In genomic region chr16:28926284-28926683, GRCh38 we compare ENCODE assay signal across 9 cellular contexts. TPM values are rescaled to one million over a fixed set of nuclear protein-coding genes. Genes with fewer than 3 reads are reported as not detected.
DNase-seq lines count a peak whose midpoint lies in the region; ATAC-seq and TF ChIP-seq lines count a peak whose summit lies in the region.
"Not testable (repeated sequence)": the region's sequence is repeated elsewhere in the genome, so short reads cannot be mapped to it uniquely, and the experiment has no call there.
"Had no signal": no experiment of that assay in that cellular context is flagged by ENCODE, and none has a peak within 500 bp of the region (broad histone marks: within the 10 kb centered on the region; RNA-seq: fewer than 3 reads in every experiment).

No MANE protein-coding gene starts in this region.

- not testable (repeated sequence) for H3K36me3 ChIP-seq in ES-I3 (ENCODE audit: insufficient read depth, low read length); WERI-Rb-1; endocrine pancreas (ENCODE audit: control insufficient read depth, insufficient read depth, low read length); left lung

- peak overlapping the region; percentile 89; the same call in 1 of the 2 replicates for H3K9ac ChIP-seq in ES-I3 (ENCODE audit: low read depth, low read length)
- not testable (repeated sequence) for H3K9ac ChIP-seq in endocrine pancreas (ENCODE audit: control insufficient read depth, insufficient read depth, low read length)

- not testable (repeated sequence) for H3K27me3 Mint-ChIP-seq in activated naive CD8-positive, alpha-beta T cell treated with anti-CD3 and anti-CD28 coated beads, Interleukin-2, amount 10 ng/mL, durations not matched to agents 7 days and 5 days; osteocyte (ENCODE audit: unreplicated experiment); type B pancreatic cell

- POLR2A ChIA-PET in activated naive CD8-positive, alpha-beta T cell treated with anti-CD3 and anti-CD28 coated beads, Interleukin-2, amount 10 ng/mL, durations not matched to agents 7 days and 5 days (lab: Charles Lee): interaction anchor here (1.3 to 2.1 kb wide), 4 partner anchors 10 to 79 kb away, joined by 4 to 9 read pairs (median 6); partner anchors contain the start of genes ATP2A1 and NFATC2IP

- not testable (repeated sequence) for TF ChIP-seq CTCF in NB4 (IDR thresholded peaks at IDR 0.05; ENCODE audit: low read depth, low read length); WERI-Rb-1 (IDR thresholded peaks at IDR 0.05; ENCODE audit: low read depth, low read length); left lung (IDR thresholded peaks at IDR 0.05); osteocyte (IDR thresholded peaks at IDR 0.05); type B pancreatic cell (conservative IDR thresholded peaks at IDR 0.05)

- H3K27ac ChIP-seq in WERI-Rb-1 (peak overlapping the region; percentile 96), left lung (peak overlapping the region; percentile 99)

- TF ChIP-seq POLR2A in NB4 (IDR thresholded peaks at IDR 0.05; ENCODE audit: extremely low read depth, insufficient read length): not testable (repeated sequence)

- not testable (repeated sequence) for ATAC-seq in activated naive CD8-positive, alpha-beta T cell treated with anti-CD3 and anti-CD28 coated beads, Interleukin-2, amount 10 ng/mL, durations not matched to agents 7 days and 5 days (ENCODE audit: low read depth); left lung

- not testable (repeated sequence) for H3K9me3 ChIP-seq in ES-I3 (ENCODE audit: control insufficient read depth, insufficient read depth, low read length); WERI-Rb-1 (ENCODE audit: severe bottlenecking); endocrine pancreas (ENCODE audit: control insufficient read depth, low read length); left lung

- H3K36me3 Mint-ChIP-seq in activated naive CD8-positive, alpha-beta T cell treated with anti-CD3 and anti-CD28 coated beads, Interleukin-2, amount 10 ng/mL, durations not matched to agents 7 days and 5 days; osteocyte (ENCODE audit: unreplicated experiment); type B pancreatic cell: not testable (repeated sequence)

- peak overlapping the region; percentile 67 for H3K4me3 ChIP-seq in NB4 (ENCODE audit: low read depth, low read length)
- peak overlapping the region; percentile 94 for H3K4me3 ChIP-seq in WERI-Rb-1 (ENCODE audit: low read depth, low read length)
- peak overlapping the region; percentile 86 for H3K4me3 ChIP-seq in endocrine pancreas (ENCODE audit: control insufficient read depth, insufficient read depth, low read length)
- H3K4me3 ChIP-seq in left lung: peak overlapping the region; percentile 75 to 76

- DNase-seq in NB4 (ENCODE audit: low read depth); WERI-Rb-1; activated naive CD8-positive, alpha-beta T cell treated with anti-CD3 and anti-CD28 coated beads, Interleukin-2, amount 10 ng/mL, durations not matched to agents 7 days and 5 days; left lung; osteocyte (ENCODE audit: extremely low spot score, unreplicated experiment); type B pancreatic cell (ENCODE audit: extremely low spot score, unreplicated experiment): not testable (repeated sequence)

- not testable (repeated sequence) for H3K4me1 ChIP-seq in ES-I3 (ENCODE audit: insufficient read depth, low read length); endocrine pancreas (ENCODE audit: control insufficient read depth, insufficient read depth, low read length)
- peaks cover 0 to 11% of the 10 kb centered on the region in 2 donors for H3K4me1 ChIP-seq in left lung

- H3K9me3 Mint-ChIP-seq in activated naive CD8-positive, alpha-beta T cell treated with anti-CD3 and anti-CD28 coated beads, Interleukin-2, amount 10 ng/mL, durations not matched to agents 7 days and 5 days; osteocyte (ENCODE audit: unreplicated experiment); type B pancreatic cell: not testable (repeated sequence)

- peak overlapping the region; percentile 99 for H3K4me3 Mint-ChIP-seq in activated naive CD8-positive, alpha-beta T cell treated with anti-CD3 and anti-CD28 coated beads, Interleukin-2, amount 10 ng/mL, durations not matched to agents 7 days and 5 days
- H3K4me3 Mint-ChIP-seq in osteocyte (ENCODE audit: unreplicated experiment): peak overlapping the region; percentile 93
- peak overlapping the region; percentile 99 for H3K4me3 Mint-ChIP-seq in type B pancreatic cell

- not testable (repeated sequence) for H3K27me3 ChIP-seq in WERI-Rb-1 (ENCODE audit: insufficient read depth, low read depth, severe bottlenecking); endocrine pancreas (ENCODE audit: control insufficient read depth, insufficient read depth, low read length); left lung

- intact Hi-C loops in left lung (cut with DNase I): not testable (repeated sequence)

- peaks cover 27% of the 10 kb centered on the region for H3K4me1 Mint-ChIP-seq in activated naive CD8-positive, alpha-beta T cell treated with anti-CD3 and anti-CD28 coated beads, Interleukin-2, amount 10 ng/mL, durations not matched to agents 7 days and 5 days
- H3K4me1 Mint-ChIP-seq in osteocyte (ENCODE audit: unreplicated experiment): not testable (repeated sequence)
- peaks cover 16% of the 10 kb centered on the region for H3K4me1 Mint-ChIP-seq in type B pancreatic cell (ENCODE audit: unreplicated experiment)

- peak overlapping the region; percentile 98 for H3K27ac Mint-ChIP-seq in activated naive CD8-positive, alpha-beta T cell treated with anti-CD3 and anti-CD28 coated beads, Interleukin-2, amount 10 ng/mL, durations not matched to agents 7 days and 5 days
- H3K27ac Mint-ChIP-seq in osteocyte (ENCODE audit: unreplicated experiment) (peak overlapping the region; percentile 96), type B pancreatic cell (peak overlapping the region; percentile 99)

RNA-seq across cellular contexts. Expression of gene RABEP2, which starts 1.2 kb away (rescaled TPM):
- 10 to 100 TPM; 23.7 to 25.6 TPM for total RNA-seq in activated naive CD8-positive, alpha-beta T cell treated with anti-CD3 and anti-CD28 coated beads, Interleukin-2, amount 10 ng/mL, durations not matched to agents 7 days and 5 days
- total RNA-seq in left lung (10 to 100 TPM; 21.4 to 24.5 TPM), osteocyte (19.3 and 20.0 TPM in 2 replicates), type B pancreatic cell (ENCODE audit: low replicate concordance) (23.3 and 44.4 TPM in 2 replicates)

RNA-seq across cellular contexts. Expression of gene CD19, which starts 5.5 kb away (rescaled TPM):
- under 1 TPM; 0.40 to 0.83 TPM for total RNA-seq in activated naive CD8-positive, alpha-beta T cell treated with anti-CD3 and anti-CD28 coated beads, Interleukin-2, amount 10 ng/mL, durations not matched to agents 7 days and 5 days
- total RNA-seq in left lung: under 1 TPM; 0.29 to 0.52 TPM
- not detected in 2 replicates for total RNA-seq in osteocyte
- not detected in 2 replicates for total RNA-seq in type B pancreatic cell (ENCODE audit: low replicate concordance)
- total RNA-seq: T-helper 2 cell treated with Interferon-gamma antibody and Interleukin-4, amounts not matched to agents 100 ng/mL and 5 ng/mL, for 36 hours had no signal

RNA-seq across cellular contexts. Expression of gene NFATC2IP, which starts 24.5 kb away (rescaled TPM):
- 100 to 1,000 TPM; 115 to 117 TPM for total RNA-seq in activated naive CD8-positive, alpha-beta T cell treated with anti-CD3 and anti-CD28 coated beads, Interleukin-2, amount 10 ng/mL, durations not matched to agents 7 days and 5 days
- total RNA-seq in left lung (10 to 100 TPM; 37.3 to 42.4 TPM), osteocyte (34.9 and 39.5 TPM in 2 replicates), type B pancreatic cell (ENCODE audit: low replicate concordance) (41.3 and 64.4 TPM in 2 replicates)

RNA-seq across cellular contexts. Expression of gene ATP2A1, which starts 48.0 kb away (rescaled TPM):
- 1 to 10 TPM; 2.5 to 4.6 TPM for total RNA-seq in activated naive CD8-positive, alpha-beta T cell treated with anti-CD3 and anti-CD28 coated beads, Interleukin-2, amount 10 ng/mL, durations not matched to agents 7 days and 5 days
- total RNA-seq in left lung (under 1 TPM; 0.38 to 0.68 TPM), osteocyte (0.42 and 0.64 TPM in 2 replicates), type B pancreatic cell (ENCODE audit: low replicate concordance) (1.5 and 4.4 TPM in 2 replicates)

RNA-seq across cellular contexts. Expression of gene SPNS1, which starts 48.3 kb away (rescaled TPM):
- total RNA-seq in activated naive CD8-positive, alpha-beta T cell treated with anti-CD3 and anti-CD28 coated beads, Interleukin-2, amount 10 ng/mL, durations not matched to agents 7 days and 5 days: 10 to 100 TPM; 28.1 to 30.1 TPM
- total RNA-seq in left lung (10 to 100 TPM; 52.8 to 61.5 TPM), osteocyte (89.5 and 96.6 TPM in 2 replicates), type B pancreatic cell (ENCODE audit: low replicate concordance) (54.5 and 61.2 TPM in 2 replicates)
